ENCODE assay signal across 23 cellular contexts in the genomic region with DNA sequence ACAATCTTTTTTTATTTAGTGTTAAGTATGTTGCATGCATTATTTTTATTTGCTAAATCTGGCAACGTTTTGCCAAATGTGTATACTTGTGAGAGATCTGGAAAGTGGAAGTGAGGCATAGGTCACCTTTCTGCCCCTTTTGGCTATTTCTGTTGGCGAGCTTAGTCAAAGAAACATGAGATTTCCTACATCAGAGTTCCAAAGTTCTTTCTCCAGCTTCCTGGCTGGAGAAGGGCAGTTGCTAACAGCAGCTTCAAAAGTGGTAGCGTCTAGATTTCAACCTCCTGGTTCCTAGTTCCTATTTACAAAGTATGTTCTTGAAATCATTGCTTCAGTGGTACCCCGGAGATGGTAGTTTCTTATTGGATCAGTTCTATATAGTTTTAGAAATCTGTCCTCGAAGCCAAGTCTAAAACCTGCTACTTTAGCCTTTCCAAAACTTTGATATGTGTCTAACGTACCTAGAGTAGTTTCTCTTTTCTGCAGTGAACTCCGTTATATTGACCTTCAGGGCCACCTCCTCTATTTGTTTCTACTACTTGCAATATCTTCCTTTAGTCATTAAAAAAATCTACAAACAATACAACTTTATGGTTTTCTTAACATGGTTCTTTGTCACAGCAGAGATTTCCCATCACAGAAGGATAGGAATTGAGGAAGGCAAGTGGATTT.
"Had no signal": no experiment of that assay in that cellular context is flagged by ENCODE, and none has a peak within 500 bp of the region (broad histone marks: within the 10 kb centered on the region; RNA-seq: fewer than 3 reads in every experiment).

No MANE protein-coding gene starts in this region.

- H3K4me1 Mint-ChIP-seq: IgD-negative memory B cell had no signal

- H3K9ac ChIP-seq: KMS-11 had no signal

- H3K27ac ChIP-seq: HL-60, KMS-11, RWPE1 had no signal

- FAIRE-seq: K562 had no signal

- H3K4me2 ChIP-seq: KMS-11 had no signal

- H3K27me3 Mint-ChIP-seq: IgD-negative memory B cell had no signal

- ATAC-seq: K562, Panc1, PC-3, SK-N-SH treated with all-trans-retinoic acid at 6 μM for 48 hours had no signal

- H3K4me3 ChIP-seq: K562 had no signal

- H3K36me3 Mint-ChIP-seq: IgD-negative memory B cell had no signal

- DNase-seq: Kasumi-1, NCI-H1092, NCI-H1105 treated with DMSO at 0.1 percent for 48 hours, NCI-H1436, NCI-H187, NCI-H2029, NCI-H2081 treated with DMSO at 0.1 percent for 48 hours, NCI-H2171, NCI-H226, NCI-H446, NCI-H510A, NCI-H524 treated with DMSO at 0.1 percent for 48 hours, NCI-H69, NCI-H774, PC-3, SHP77 had no signal

- H3K27ac Mint-ChIP-seq: IgD-negative memory B cell had no signal
